Comparison of ENCODE assay signal across 8 cellular contexts in genomic region chr17:29588017-29588557, GRCh38. TPM values are rescaled to one million over a fixed set of nuclear protein-coding genes. Genes with fewer than 3 reads are reported as not detected.
DNase-seq lines count a peak whose midpoint lies in the region; ATAC-seq, FAIRE-seq and TF ChIP-seq lines count a peak whose summit lies in the region.

No MANE protein-coding gene starts in this region.

- in situ Hi-C loops in HepG2 (cut with HindIII; ENCODE audit: extremely low pct_ligation_motif_present, low pct_unique_long_range_greater_than_20kb), result no loop called here

- peaks cover 70% of the 10 kb centered on the region for H3K4me1 ChIP-seq in astrocyte (ENCODE audit: insufficient read depth, low read length)
- peaks cover 56% of the 10 kb centered on the region for H3K4me1 ChIP-seq in HepG2 (ENCODE audit: insufficient read depth, low read length)
- peaks cover 0 to 90% (median 69%) of the 10 kb centered on the region in 4 donors for H3K4me1 ChIP-seq in tibial nerve

- peak overlapping the region; percentile 87 for H3K27ac Mint-ChIP-seq in astrocyte (ENCODE audit: unreplicated experiment)

- peak overlapping the region; percentile 79 for H3K9ac ChIP-seq in astrocyte (ENCODE audit: low read length)
- peak overlapping the region; percentile 73 for H3K9ac ChIP-seq in HepG2 (ENCODE audit: insufficient read depth, low read depth, low read length)

- CTCF ChIA-PET in HepG2 (lab: Yijun Ruan, JAX; ENCODE audit: low intra/inter-chr PET ratio, low total read pairs), result no interaction called here

- TF ChIP-seq RAD21 in HepG2 (CRISPR knock-in tag; IDR thresholded peaks at IDR 0.05), result no peak

- no TSS peak for BruUV-seq in HepG2 (replicated peaks; lab: Mats Ljungman, UMichigan)

- H3K4me1 Mint-ChIP-seq in astrocyte (ENCODE audit: low read depth, unreplicated experiment), result peaks cover 21% of the 10 kb centered on the region

- no peak for TF ChIP-seq POLR2A in HepG2 (IDR thresholded peaks at IDR 0.05; ENCODE audit: insufficient read depth in 1 of 2, low read depth in 2 of 2, low read length in 2 of 2)
- TF ChIP-seq POLR2A in tibial nerve (IDR thresholded peaks at IDR 0.05), result no peak

- H3K79me2 ChIP-seq in astrocyte (ENCODE audit: insufficient read depth, low read length) (peaks cover 59% of the 10 kb centered on the region), HepG2 (ENCODE audit: insufficient read depth, low read length) (peaks cover 23% of the 10 kb centered on the region)

- H3K4me2 ChIP-seq in astrocyte (ENCODE audit: low read length), result peak overlapping the region; percentile 88
- peak overlapping the region; percentile 93 for H3K4me2 ChIP-seq in HepG2 (ENCODE audit: low read depth, low read length)

- WGBS in HepG2 (ENCODE audit: low lambda C conversion rate), result 69% methylated on average over 5 of the region's 8 CpGs
- 8 to 16% methylated on average over 5 to 8 of the region's 8 CpGs for WGBS in tibial nerve, 2 donors

- H3K36me3 ChIP-seq in astrocyte (ENCODE audit: insufficient read depth, low read length) (no peaks in the 10 kb centered on the region), HepG2 (replicated peaks in 1 of 2; ENCODE audit: control insufficient read depth in 1 of 2, insufficient read depth in 2 of 2, low read length in 2 of 2) (0 out of 5 replicates have a peak, but pooled peaks cover 0 to 1% of the 10 kb centered on the region in 2 experiments), tibial nerve (peaks cover 0 to 2% (median 0%) of the 10 kb centered on the region in 3 donors)

- peak; percentile 20 for DNase-seq in activated CD8-positive, alpha-beta memory T cell treated with anti-CD3 and anti-CD28 coated beads, Interleukin-2, amount 50 U/mL, for 4 hours
- DNase-seq in activated CD8-positive, alpha-beta memory T cell treated with anti-CD3 and anti-CD28 coated beads, Interleukin-2, amount 50 U/mL, for 48 hours, result no peak
- DNase-seq in astrocyte (ENCODE audit: low read depth), result no peak
- no peak for DNase-seq in HepG2 (ENCODE audit: low spot score)
- no peak for DNase-seq in tibial nerve (ENCODE audit: low spot score in 2 of 2)
- no peak for DNase-seq in NCI-H1048 (lab: John Stamatoyannopoulos, UW)
- DNase-seq in cerebellar cortex (ENCODE audit: low spot score), result no peak

- no peaks in the 10 kb centered on the region for H3K9me3 Mint-ChIP-seq in astrocyte (ENCODE audit: unreplicated experiment)

- H4K20me1 ChIP-seq in astrocyte (ENCODE audit: insufficient read depth, low read length) (peaks cover 58% of the 10 kb centered on the region), HepG2 (ENCODE audit: insufficient read depth, low read length) (peaks cover 14% of the 10 kb centered on the region; the same call in 1 of the 2 replicates)

- POLR2A ChIA-PET in HepG2 (lab: Yijun Ruan, JAX), result interaction anchor here (1.0 to 2.0 kb wide), 3 partner anchors 14 to 29 kb away, joined by 4 to 11 read pairs (median 5); partner anchors contain the start of gene ABHD15

- no peak for TF ChIP-seq CTCF in astrocyte (IDR thresholded peaks at IDR 0.05; ENCODE audit: insufficient read depth, low read depth, low read length)
- no peak for TF ChIP-seq CTCF in HepG2 (CRISPR knock-in tag; IDR thresholded peaks at IDR 0.05)
- TF ChIP-seq CTCF in tibial nerve (IDR thresholded peaks at IDR 0.05), result no peak

- no peaks in the 10 kb centered on the region for H3K27me3 ChIP-seq in astrocyte (ENCODE audit: insufficient read depth, low read length)
- H3K27me3 ChIP-seq in HepG2 (ENCODE audit: control insufficient read depth in 1 of 2, insufficient read depth in 2 of 2, low read length in 2 of 2), result no peaks in the 10 kb centered on the region; a peak in 1 of 5 replicates
- no peaks in the 10 kb centered on the region for H3K27me3 ChIP-seq in tibial nerve

- peak overlapping the region; percentile 25 for H3K27ac ChIP-seq in astrocyte (ENCODE audit: low read depth, low read length)
- no peak overlapping the region for H3K27ac ChIP-seq in HepG2 (ENCODE audit: extremely low read length, insufficient read depth, low read length)
- peak overlapping the region; percentile 80 to 95 (median 88) for H3K27ac ChIP-seq in tibial nerve

- no peak for TF ChIP-seq EP300 in HepG2 (IDR thresholded peaks at IDR 0.05; ENCODE audit: low read depth in 2 of 2, low read length in 2 of 2)
- no peak for TF ChIP-seq EP300 in HepG2 (CRISPR knock-in tag; IDR thresholded peaks at IDR 0.05; ENCODE audit: borderline replicate concordance)
- TF ChIP-seq EP300 in tibial nerve (IDR thresholded peaks at IDR 0.05), result no peak

- FAIRE-seq in astrocyte (lab: Jason Lieb, UNC) (no peak), HepG2 (lab: Jason Lieb, UNC) (no peak)

- peak overlapping the region; percentile 67 for H2AFZ ChIP-seq in astrocyte (ENCODE audit: low read depth, low read length)
- H2AFZ ChIP-seq in HepG2 (ENCODE audit: low read length), result no peak overlapping the region

- no peaks in the 10 kb centered on the region for H3K36me3 Mint-ChIP-seq in astrocyte (ENCODE audit: low read depth, unreplicated experiment)

- H3K4me3 ChIP-seq in astrocyte (ENCODE audit: insufficient read depth, low read depth, low read length) (peak overlapping the region; percentile 81), HepG2 (replicated peaks in 1 of 3; ENCODE audit: insufficient read depth in 1 of 3, low read depth in 2 of 3, low read length in 3 of 3) (peak overlapping the region; percentile 70 to 98 (median 79); a peak in 5 of 6 replicates), tibial nerve (peak overlapping the region; percentile 81 to 97 (median 92))

- ATAC-seq in HepG2, result no peak
- no peak for ATAC-seq in HG02884 (IDR thresholded peaks at IDR 0.05; ENCODE audit: unreplicated experiment)

- H3K4me3 Mint-ChIP-seq in astrocyte (ENCODE audit: unreplicated experiment), result peak overlapping the region; percentile 93

- H3K27me3 Mint-ChIP-seq in astrocyte (ENCODE audit: low read depth, unreplicated experiment), result no peaks in the 10 kb centered on the region

- no peaks in the 10 kb centered on the region for H3K9me3 ChIP-seq in astrocyte (ENCODE audit: insufficient read depth, low read depth, low read length)
- no peaks in the 10 kb centered on the region for H3K9me3 ChIP-seq in HepG2 (ENCODE audit: low read length)
- H3K9me3 ChIP-seq in tibial nerve, result no peaks in the 10 kb centered on the region

- intact Hi-C loops in HepG2 (cut with micrococcal nuclease; ENCODE audit: unreplicated experiment), result no loop called here

RNA-seq across cellular contexts. Expression of gene GIT1, which starts 1.4 kb away (rescaled TPM):
- total RNA-seq in astrocyte (48.9 and 52.2 TPM in 2 replicates), HepG2 (2016; rRNA removed; fragmentation: Illumina TruSeq; extraction: Trizol) (12.9 and 14.2 TPM in 2 replicates), tibial nerve (100 to 1,000 TPM in 1 of 4 donors, 10 to 100 TPM in 3; 51.3 to 100 (median 89.7) TPM)
- 6.7 and 9.1 TPM in 2 replicates for total RNA-seq in HepG2 (2016; cell fraction: cytosol; rRNA removed; fragmentation: Illumina TruSeq; extraction: Trizol; ENCODE audit: low read depth)
- total RNA-seq in HepG2 (2016; cell fraction: insoluble cytoplasmic fraction; rRNA removed; fragmentation: Illumina TruSeq; extraction: Trizol), result 11.3 and 13.5 TPM in 2 replicates
- total RNA-seq in HepG2 (2016; cell fraction: membrane; rRNA removed; fragmentation: Illumina TruSeq; extraction: Trizol), result 23.5 and 27.1 TPM in 2 replicates
- 11.7 and 17.3 TPM in 2 replicates for total RNA-seq in HepG2 (2016; cell fraction: nucleus; rRNA removed; fragmentation: Illumina TruSeq; extraction: Trizol)
- polyA plus RNA-seq in HepG2 (2011; rRNA removed), result 30.8 and 31.5 TPM in 2 replicates
- 17.1 and 24.2 TPM in 2 replicates for polyA plus RNA-seq in HepG2 (2011; cell fraction: cytosol; rRNA removed)
- polyA plus RNA-seq in HepG2 (2011; cell fraction: nucleus; rRNA removed), result 56.8 and 69.2 TPM in 2 replicates
- 15.9 and 22.4 TPM in 2 replicates for polyA plus RNA-seq in HepG2 (2012)
- 12.0 and 13.0 TPM in 2 replicates for polyA plus RNA-seq in HepG2 (2016; cell fraction: cytosol; fragmentation: Illumina TruSeq; extraction: Trizol; ENCODE audit: low read depth)
- 17.0 and 22.9 TPM in 2 replicates for polyA plus RNA-seq in HepG2 (2016; cell fraction: insoluble cytoplasmic fraction; fragmentation: Illumina TruSeq; extraction: Trizol; ENCODE audit: low read depth)
- 26.3 and 34.9 TPM in 2 replicates for polyA plus RNA-seq in HepG2 (2016; cell fraction: membrane; fragmentation: Illumina TruSeq; extraction: Trizol; ENCODE audit: low read depth)
- 31.9 and 33.9 TPM in 2 replicates for polyA plus RNA-seq in HepG2 (2016; cell fraction: nucleus; fragmentation: Illumina TruSeq; extraction: Trizol; ENCODE audit: insufficient read depth, low read depth)
- polyA minus RNA-seq in HepG2 (2011; rRNA and poly(A)+ RNA removed; ENCODE audit: low replicate concordance), result 51.4 and 110 TPM in 2 replicates
- 17.5 and 20.2 TPM in 2 replicates for polyA minus RNA-seq in HepG2 (2011; cell fraction: cytosol; rRNA and poly(A)+ RNA removed)
- polyA minus RNA-seq in HepG2 (2011; cell fraction: nucleus; rRNA and poly(A)+ RNA removed), result 22.8 and 25.5 TPM in 2 replicates

RNA-seq across cellular contexts. Expression of gene ANKRD13B, which starts 4.8 kb away (rescaled TPM):
- 16.3 and 17.9 TPM in 2 replicates for total RNA-seq in astrocyte
- total RNA-seq in HepG2 (2016; rRNA removed; fragmentation: Illumina TruSeq; extraction: Trizol), result 1.6 and 1.7 TPM in 2 replicates
- 0.71 and 0.79 TPM in 2 replicates for total RNA-seq in HepG2 (2016; cell fraction: cytosol; rRNA removed; fragmentation: Illumina TruSeq; extraction: Trizol; ENCODE audit: low read depth)
- 0.76 and 1.6 TPM in 2 replicates for total RNA-seq in HepG2 (2016; cell fraction: insoluble cytoplasmic fraction; rRNA removed; fragmentation: Illumina TruSeq; extraction: Trizol)
- total RNA-seq in HepG2 (2016; cell fraction: membrane; rRNA removed; fragmentation: Illumina TruSeq; extraction: Trizol), result 1.5 and 1.9 TPM in 2 replicates
- total RNA-seq in HepG2 (2016; cell fraction: nucleus; rRNA removed; fragmentation: Illumina TruSeq; extraction: Trizol), result 2.0 and 2.4 TPM in 2 replicates
- polyA plus RNA-seq in HepG2 (2011; rRNA removed), result 1.8 and 2.2 TPM in 2 replicates
- polyA plus RNA-seq in HepG2 (2011; cell fraction: cytosol; rRNA removed), result 0.83 and 1.4 TPM in 2 replicates
- polyA plus RNA-seq in HepG2 (2011; cell fraction: nucleus; rRNA removed), result 9.9 and 14.7 TPM in 2 replicates
- polyA plus RNA-seq in HepG2 (2012), result 1.2 and 2.1 TPM in 2 replicates
- polyA plus RNA-seq in HepG2 (2016; cell fraction: cytosol; fragmentation: Illumina TruSeq; extraction: Trizol; ENCODE audit: low read depth), result 0.67 and 0.84 TPM in 2 replicates
- polyA plus RNA-seq in HepG2 (2016; cell fraction: insoluble cytoplasmic fraction; fragmentation: Illumina TruSeq; extraction: Trizol; ENCODE audit: low read depth), result 1.7 and 2.2 TPM in 2 replicates
- polyA plus RNA-seq in HepG2 (2016; cell fraction: membrane; fragmentation: Illumina TruSeq; extraction: Trizol; ENCODE audit: low read depth), result 1.7 and 1.9 TPM in 2 replicates
- polyA plus RNA-seq in HepG2 (2016; cell fraction: nucleus; fragmentation: Illumina TruSeq; extraction: Trizol; ENCODE audit: insufficient read depth, low read depth), result 6.1 and 8.4 TPM in 2 replicates
- 3.0 and 21.2 TPM in 2 replicates for polyA minus RNA-seq in HepG2 (2011; rRNA and poly(A)+ RNA removed; ENCODE audit: low replicate concordance)
- 1.5 and 1.8 TPM in 2 replicates for polyA minus RNA-seq in HepG2 (2011; cell fraction: cytosol; rRNA and poly(A)+ RNA removed)
- polyA minus RNA-seq in HepG2 (2011; cell fraction: nucleus; rRNA and poly(A)+ RNA removed), result 0.75 and 1.8 TPM in 2 replicates
- 10 to 100 TPM; 19.0 to 50.1 (median 26.4) TPM for total RNA-seq in tibial nerve

RNA-seq across cellular contexts. Expression of gene TP53I13, which starts 19.6 kb away (rescaled TPM):
- 31.7 and 31.8 TPM in 2 replicates for total RNA-seq in astrocyte
- 9.9 and 25.7 TPM in 2 replicates for total RNA-seq in HepG2 (2016; rRNA removed; fragmentation: Illumina TruSeq; extraction: Trizol)
- total RNA-seq in HepG2 (2016; cell fraction: cytosol; rRNA removed; fragmentation: Illumina TruSeq; extraction: Trizol; ENCODE audit: low read depth), result 17.6 and 23.7 TPM in 2 replicates
- total RNA-seq in HepG2 (2016; cell fraction: insoluble cytoplasmic fraction; rRNA removed; fragmentation: Illumina TruSeq; extraction: Trizol), result 9.5 and 27.0 TPM in 2 replicates
- 15.6 and 16.0 TPM in 2 replicates for total RNA-seq in HepG2 (2016; cell fraction: membrane; rRNA removed; fragmentation: Illumina TruSeq; extraction: Trizol)
- 23.1 and 26.1 TPM in 2 replicates for total RNA-seq in HepG2 (2016; cell fraction: nucleus; rRNA removed; fragmentation: Illumina TruSeq; extraction: Trizol)
- polyA plus RNA-seq in HepG2 (2011; rRNA removed), result 16.9 and 29.2 TPM in 2 replicates
- 15.5 and 31.8 TPM in 2 replicates for polyA plus RNA-seq in HepG2 (2011; cell fraction: cytosol; rRNA removed)
- 136 and 174 TPM in 2 replicates for polyA plus RNA-seq in HepG2 (2011; cell fraction: nucleus; rRNA removed)
- polyA plus RNA-seq in HepG2 (2012), result 12.7 and 18.1 TPM in 2 replicates
- polyA plus RNA-seq in HepG2 (2016; cell fraction: cytosol; fragmentation: Illumina TruSeq; extraction: Trizol; ENCODE audit: low read depth), result 9.2 and 10.2 TPM in 2 replicates
- polyA plus RNA-seq in HepG2 (2016; cell fraction: insoluble cytoplasmic fraction; fragmentation: Illumina TruSeq; extraction: Trizol; ENCODE audit: low read depth), result 8.5 and 9.5 TPM in 2 replicates
- polyA plus RNA-seq in HepG2 (2016; cell fraction: membrane; fragmentation: Illumina TruSeq; extraction: Trizol; ENCODE audit: low read depth), result 10.4 and 10.9 TPM in 2 replicates
- polyA plus RNA-seq in HepG2 (2016; cell fraction: nucleus; fragmentation: Illumina TruSeq; extraction: Trizol; ENCODE audit: insufficient read depth, low read depth), result 51.8 and 59.8 TPM in 2 replicates
- polyA minus RNA-seq in HepG2 (2011; rRNA and poly(A)+ RNA removed; ENCODE audit: low replicate concordance), result 25.1 and 43.5 TPM in 2 replicates
- polyA minus RNA-seq in HepG2 (2011; cell fraction: cytosol; rRNA and poly(A)+ RNA removed), result 18.8 and 20.0 TPM in 2 replicates
- polyA minus RNA-seq in HepG2 (2011; cell fraction: nucleus; rRNA and poly(A)+ RNA removed), result 16.1 and 22.5 TPM in 2 replicates
- 100 to 1,000 TPM; 119 to 188 (median 152) TPM for total RNA-seq in tibial nerve

RNA-seq across cellular contexts. Expression of gene ABHD15, which starts 21.2 kb away (rescaled TPM):
- total RNA-seq in astrocyte (8.6 and 9.7 TPM in 2 replicates), HepG2 (2016; rRNA removed; fragmentation: Illumina TruSeq; extraction: Trizol) (4.8 and 7.7 TPM in 2 replicates), tibial nerve (10 to 100 TPM; 25.7 to 32.7 (median 30.3) TPM)
- 0.44 and 0.91 TPM in 2 replicates for total RNA-seq in HepG2 (2016; cell fraction: cytosol; rRNA removed; fragmentation: Illumina TruSeq; extraction: Trizol; ENCODE audit: low read depth)
- 5.0 and 7.3 TPM in 2 replicates for total RNA-seq in HepG2 (2016; cell fraction: insoluble cytoplasmic fraction; rRNA removed; fragmentation: Illumina TruSeq; extraction: Trizol)
- 3.2 and 3.6 TPM in 2 replicates for total RNA-seq in HepG2 (2016; cell fraction: membrane; rRNA removed; fragmentation: Illumina TruSeq; extraction: Trizol)
- 6.6 and 6.7 TPM in 2 replicates for total RNA-seq in HepG2 (2016; cell fraction: nucleus; rRNA removed; fragmentation: Illumina TruSeq; extraction: Trizol)
- polyA plus RNA-seq in HepG2 (2011; rRNA removed), result 2.4 and 2.9 TPM in 2 replicates
- polyA plus RNA-seq in HepG2 (2011; cell fraction: cytosol; rRNA removed), result 2.6 and 2.7 TPM in 2 replicates
- 2.3 and 2.7 TPM in 2 replicates for polyA plus RNA-seq in HepG2 (2011; cell fraction: nucleus; rRNA removed)
- polyA plus RNA-seq in HepG2 (2012), result 2.3 and 2.8 TPM in 2 replicates
- 0.60 and 0.61 TPM in 2 replicates for polyA plus RNA-seq in HepG2 (2016; cell fraction: cytosol; fragmentation: Illumina TruSeq; extraction: Trizol; ENCODE audit: low read depth)
- polyA plus RNA-seq in HepG2 (2016; cell fraction: insoluble cytoplasmic fraction; fragmentation: Illumina TruSeq; extraction: Trizol; ENCODE audit: low read depth), result 4.7 and 5.2 TPM in 2 replicates
- polyA plus RNA-seq in HepG2 (2016; cell fraction: membrane; fragmentation: Illumina TruSeq; extraction: Trizol; ENCODE audit: low read depth), result 1.9 and 2.1 TPM in 2 replicates
- 8.6 and 9.0 TPM in 2 replicates for polyA plus RNA-seq in HepG2 (2016; cell fraction: nucleus; fragmentation: Illumina TruSeq; extraction: Trizol; ENCODE audit: insufficient read depth, low read depth)
- 9.2 and 15.6 TPM in 2 replicates for polyA minus RNA-seq in HepG2 (2011; rRNA and poly(A)+ RNA removed; ENCODE audit: low replicate concordance)
- polyA minus RNA-seq in HepG2 (2011; cell fraction: cytosol; rRNA and poly(A)+ RNA removed), result 2.6 and 3.4 TPM in 2 replicates
- polyA minus RNA-seq in HepG2 (2011; cell fraction: nucleus; rRNA and poly(A)+ RNA removed), result 3.6 and 5.5 TPM in 2 replicates

RNA-seq across cellular contexts. Expression of gene CORO6, which starts 34.6 kb away (rescaled TPM):
- total RNA-seq in astrocyte, result 8.9 and 9.5 TPM in 2 replicates
- total RNA-seq in HepG2 (2016; rRNA removed; fragmentation: Illumina TruSeq; extraction: Trizol), result 0.42 TPM in 1 of 2 replicates, not detected in the other
- 0.10 TPM in 1 of 2 replicates, not detected in the other for total RNA-seq in HepG2 (2016; cell fraction: cytosol; rRNA removed; fragmentation: Illumina TruSeq; extraction: Trizol; ENCODE audit: low read depth)
- total RNA-seq in HepG2 (2016; cell fraction: insoluble cytoplasmic fraction; rRNA removed; fragmentation: Illumina TruSeq; extraction: Trizol), result 0.15 and 0.39 TPM in 2 replicates
- 0.14 TPM in 1 of 2 replicates, not detected in the other for total RNA-seq in HepG2 (2016; cell fraction: membrane; rRNA removed; fragmentation: Illumina TruSeq; extraction: Trizol)
- total RNA-seq in HepG2 (2016; cell fraction: nucleus; rRNA removed; fragmentation: Illumina TruSeq; extraction: Trizol), result 0.38 and 0.71 TPM in 2 replicates
- 0.82 and 1.2 TPM in 2 replicates for polyA plus RNA-seq in HepG2 (2011; rRNA removed)
- polyA plus RNA-seq in HepG2 (2011; cell fraction: cytosol; rRNA removed), result 0.20 and 0.22 TPM in 2 replicates
- polyA plus RNA-seq in HepG2 (2011; cell fraction: nucleus; rRNA removed), result 10.2 and 12.8 TPM in 2 replicates
- polyA plus RNA-seq in HepG2 (2012), result 0.16 and 0.25 TPM in 2 replicates
- 0.12 TPM in 1 of 2 replicates, not detected in the other for polyA plus RNA-seq in HepG2 (2016; cell fraction: cytosol; fragmentation: Illumina TruSeq; extraction: Trizol; ENCODE audit: low read depth)
- polyA plus RNA-seq in HepG2 (2016; cell fraction: insoluble cytoplasmic fraction; fragmentation: Illumina TruSeq; extraction: Trizol; ENCODE audit: low read depth), result 0.20 TPM in 1 of 2 replicates, not detected in the other
- not detected in 2 replicates for polyA plus RNA-seq in HepG2 (2016; cell fraction: membrane; fragmentation: Illumina TruSeq; extraction: Trizol; ENCODE audit: low read depth)
- polyA plus RNA-seq in HepG2 (2016; cell fraction: nucleus; fragmentation: Illumina TruSeq; extraction: Trizol; ENCODE audit: insufficient read depth, low read depth), result 0.96 and 2.4 TPM in 2 replicates
- polyA minus RNA-seq in HepG2 (2011; rRNA and poly(A)+ RNA removed; ENCODE audit: low replicate concordance), result 4.6 TPM in 1 of 2 replicates, not detected in the other
- not detected in 2 replicates for polyA minus RNA-seq in HepG2 (2011; cell fraction: cytosol; rRNA and poly(A)+ RNA removed)
- polyA minus RNA-seq in HepG2 (2011; cell fraction: nucleus; rRNA and poly(A)+ RNA removed), result 0.50 and 0.52 TPM in 2 replicates
- total RNA-seq in tibial nerve, result 100 to 1,000 TPM in 2 of 4 donors, 10 to 100 TPM in 2; 34.5 to 139 (median 83.1) TPM
